Comparison of ENCODE assay signal across 14 cellular contexts in the genomic region with DNA sequence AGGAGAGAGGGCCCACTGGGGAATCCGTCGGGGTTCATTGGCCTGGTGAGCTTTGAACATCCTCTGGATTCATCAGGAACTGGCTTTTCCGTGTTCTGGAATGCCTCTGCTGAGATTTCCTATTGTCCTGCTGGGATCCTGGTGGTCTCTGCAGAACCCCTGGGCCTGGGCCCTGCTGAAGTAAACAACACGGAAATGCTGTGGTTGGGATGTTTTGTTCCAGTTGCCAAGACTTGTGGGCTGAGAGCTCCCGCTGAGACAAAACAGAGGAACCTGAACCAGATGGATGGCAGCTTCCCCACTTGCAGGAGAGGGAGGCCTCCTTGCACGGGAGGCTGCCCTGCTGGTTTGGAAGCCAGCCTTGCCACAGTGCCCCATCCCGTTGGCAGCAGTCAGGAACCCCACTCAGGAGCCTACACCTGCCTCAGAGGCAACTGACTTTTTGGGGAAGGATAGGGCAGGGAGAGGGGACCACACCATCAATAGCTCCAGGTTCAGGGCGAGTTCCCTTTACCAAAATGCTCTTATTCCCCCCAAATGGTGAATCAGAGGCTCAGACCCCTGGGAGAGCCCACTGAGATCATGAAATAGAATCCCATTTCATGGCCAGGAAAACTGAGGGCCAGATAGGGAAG.
A peak's percentile ranks its signal among the peaks of the same experiment; 100 is the strongest.
DNase-seq lines count a peak whose midpoint lies in the region; ATAC-seq and TF ChIP-seq lines count a peak whose summit lies in the region.
"Had no signal": no experiment of that assay in that cellular context is flagged by ENCODE, and none has a peak within 500 bp of the region (broad histone marks: within the 10 kb centered on the region; RNA-seq: fewer than 3 reads in every experiment).

No MANE protein-coding gene starts in this region.

- H3K9ac ChIP-seq in NT2/D1 (ENCODE audit: insufficient read length, low read depth): no peak overlapping the region
- H3K9ac ChIP-seq in endodermal cell (ENCODE audit: extremely low read depth, low read length, poor library complexity, severe bottlenecking): no peak overlapping the region

- H3K4me1 ChIP-seq in GM23338 (ENCODE audit: insufficient read depth): no peaks in the 10 kb centered on the region
- peaks cover 13% of the 10 kb centered on the region for H3K4me1 ChIP-seq in NT2/D1 (ENCODE audit: insufficient read depth, insufficient read length)
- no peaks in the 10 kb centered on the region for H3K4me1 ChIP-seq in endodermal cell (ENCODE audit: control insufficient read depth, insufficient read depth, low read length)
- peaks cover 21% of the 10 kb centered on the region for H3K4me1 ChIP-seq in osteoblast (ENCODE audit: insufficient read depth, low read length)

- H3K4me3 Mint-ChIP-seq in GM23338 (no peak overlapping the region), endodermal cell (no peak overlapping the region), mesothelial cell of epicardium (no peak overlapping the region)
- H3K4me3 Mint-ChIP-seq: effector memory CD8-positive, alpha-beta T cell; neural crest cell had no signal

- H3K27ac ChIP-seq in GM23338 (ENCODE audit: low read depth) (no peak overlapping the region), endodermal cell (ENCODE audit: low read depth, low read length) (no peak overlapping the region), osteoblast (ENCODE audit: low read depth, low read length) (no peak overlapping the region)
- H3K27ac ChIP-seq: left lung had no signal

- H3K9me3 Mint-ChIP-seq in GM23338 (peaks cover 9% of the 10 kb centered on the region), endodermal cell (peaks cover 12% of the 10 kb centered on the region), mesothelial cell of epicardium (peaks cover 13% of the 10 kb centered on the region)
- H3K9me3 Mint-ChIP-seq: effector memory CD8-positive, alpha-beta T cell had no signal

- H3K4me3 ChIP-seq in GM23338 (no peak overlapping the region), NT2/D1 (ENCODE audit: insufficient read length, low read depth) (no peak overlapping the region), endodermal cell (ENCODE audit: low read length) (no peak overlapping the region), osteoblast (ENCODE audit: insufficient read depth, low read length) (no peak overlapping the region)
- H3K4me3 ChIP-seq: left lung had no signal

- H3K36me3 ChIP-seq in GM23338 (ENCODE audit: insufficient read depth) (no peaks in the 10 kb centered on the region), NT2/D1 (ENCODE audit: insufficient read depth, insufficient read length, low read length) (no peaks in the 10 kb centered on the region), endodermal cell (ENCODE audit: control insufficient read depth, insufficient read depth, low read length) (no peaks in the 10 kb centered on the region), osteoblast (ENCODE audit: insufficient read depth, low read length) (no peaks in the 10 kb centered on the region)
- H3K36me3 ChIP-seq: left lung had no signal

- H3K9me3 ChIP-seq in NT2/D1 (ENCODE audit: insufficient read depth, low read length) (no peaks in the 10 kb centered on the region), endodermal cell (ENCODE audit: control insufficient read depth, low read length) (peaks cover 5% of the 10 kb centered on the region), osteoblast (ENCODE audit: low read depth, low read length) (no peaks in the 10 kb centered on the region)
- H3K9me3 ChIP-seq: left lung had no signal

- H3K36me3 Mint-ChIP-seq in GM23338 (ENCODE audit: low read depth) (peaks cover 15% of the 10 kb centered on the region), endodermal cell (ENCODE audit: low read depth) (no peaks in the 10 kb centered on the region), mesothelial cell of epicardium (no peaks in the 10 kb centered on the region)

- H3K27me3 ChIP-seq in GM23338 (ENCODE audit: insufficient read depth) (no peaks in the 10 kb centered on the region), NT2/D1 (ENCODE audit: insufficient read depth, insufficient read length) (no peaks in the 10 kb centered on the region), endodermal cell (ENCODE audit: control insufficient read depth, insufficient read depth, low read length, poor library complexity, severe bottlenecking) (no peaks in the 10 kb centered on the region), osteoblast (ENCODE audit: insufficient read depth, low read length) (no peaks in the 10 kb centered on the region)
- H3K27me3 ChIP-seq: left lung had no signal

- H3K4me2 ChIP-seq in GM23338 (no peak overlapping the region), osteoblast (ENCODE audit: insufficient read depth, low read length) (no peak overlapping the region)

- H2AFZ ChIP-seq in GM23338 (peak overlapping the region; percentile 84), osteoblast (ENCODE audit: low read length) (peak overlapping the region; percentile 56)

- H3K4me1 Mint-ChIP-seq in GM23338 (peaks cover 22% of the 10 kb centered on the region), endodermal cell (peaks cover 9% of the 10 kb centered on the region), mesothelial cell of epicardium (peaks cover 8% of the 10 kb centered on the region)

- no peaks in the 10 kb centered on the region for H3F3A ChIP-seq in GM23338 (replicated peaks; ENCODE audit: low read depth)

- TF ChIP-seq CTCF in GM23338 (conservative IDR thresholded peaks at IDR 0.05; ENCODE audit: low read depth in 2 of 2) (no peak), endodermal cell (conservative IDR thresholded peaks at IDR 0.05) (no peak), osteoblast (IDR thresholded peaks at IDR 0.05; ENCODE audit: extremely low read depth, low read depth, low read length) (no peak), mesothelial cell of epicardium (IDR thresholded peaks at IDR 0.05; ENCODE audit: unreplicated experiment) (no peak)

- no peak for DNase-seq in GM23338 (ENCODE audit: low spot score)
- peak; percentile 50 for DNase-seq in NT2/D1 (ENCODE audit: low read depth, low spot score)
- peak; percentile 53 for DNase-seq in endodermal cell
- peak; percentile 71 for DNase-seq in osteoblast (ENCODE audit: insufficient read length, low spot score, missing footprints)
- DNase-seq in dedifferentiated amniotic fluid mesenchymal stem cell (ENCODE audit: extremely low spot score): no peak
- no peak for DNase-seq in mesothelial cell of epicardium (ENCODE audit: low spot score in 2 of 2, unreplicated experiment in 2 of 2)
- DNase-seq: activated CD4-positive, CD25-positive, alpha-beta regulatory T cell treated with anti-CD3 and anti-CD28 coated beads, Interleukin-2, amount 50 U/mL, for 72 hours; activated T-cell treated with anti-CD3 and anti-CD28 coated beads, Interleukin-2, amount 50 U/mL, for 48 hours; amygdala; effector memory CD8-positive, alpha-beta T cell; left lung; MM.1S had no signal

- ATAC-seq in GM23338 (peak; percentile 67), HG03108 (IDR thresholded peaks at IDR 0.05; ENCODE audit: unreplicated experiment) (no peak)
- ATAC-seq: effector memory CD8-positive, alpha-beta T cell; left lung had no signal

- H3K79me2 ChIP-seq in GM23338 (replicated peaks; ENCODE audit: insufficient read depth): no peaks in the 10 kb centered on the region
- no peaks in the 10 kb centered on the region for H3K79me2 ChIP-seq in osteoblast (ENCODE audit: insufficient read depth, low read length)

- H4K20me1 ChIP-seq in GM23338 (replicated peaks; ENCODE audit: insufficient read depth): no peaks in the 10 kb centered on the region
- no peaks in the 10 kb centered on the region for H4K20me1 ChIP-seq in osteoblast (ENCODE audit: insufficient read depth, low read length)

- no peak overlapping the region for H3K27ac Mint-ChIP-seq in GM23338
- no peak overlapping the region for H3K27ac Mint-ChIP-seq in endodermal cell
- H3K27ac Mint-ChIP-seq in mesothelial cell of epicardium: no peak overlapping the region
- H3K27ac Mint-ChIP-seq: effector memory CD8-positive, alpha-beta T cell had no signal

- 56 to 72% methylated on average over 6 to 8 of the region's 8 CpGs for WGBS in endodermal cell (ENCODE audit: insufficient coverage in 1 of 2, insufficient read length in 1 of 2), 2 experiments

- no peaks in the 10 kb centered on the region for H3K9me2 ChIP-seq in GM23338 (ENCODE audit: insufficient read depth)

- peaks cover 12% of the 10 kb centered on the region for H3K27me3 Mint-ChIP-seq in GM23338 (ENCODE audit: insufficient read depth, low read depth, poor library complexity)
- H3K27me3 Mint-ChIP-seq in endodermal cell (ENCODE audit: insufficient read depth): no peaks in the 10 kb centered on the region
- H3K27me3 Mint-ChIP-seq in mesothelial cell of epicardium (ENCODE audit: low read depth): no peaks in the 10 kb centered on the region
- H3K27me3 Mint-ChIP-seq: effector memory CD8-positive, alpha-beta T cell had no signal

TF ChIP-seq in GM23338, 12 proteins besides CTCF, POLR2A, EP300 and RAD21 (continues in another document):
- TF ChIP-seq CREB1 (CRISPR knock-in tag; IDR thresholded peaks at IDR 0.05; ENCODE audit: low read depth) (no peak), STAT1 (IDR thresholded peaks at IDR 0.05; ENCODE audit: unreplicated experiment) (no peak), ZNF114 (CRISPR knock-in tag; IDR thresholded peaks at IDR 0.05) (no peak), EZH2phosphoT487 (IDR thresholded peaks at IDR 0.05; ENCODE audit: unreplicated experiment) (no peak), POLR2AphosphoS5 (IDR thresholded peaks at IDR 0.05; ENCODE audit: low read depth) (no peak)
- TF ChIP-seq, protein P1, sequence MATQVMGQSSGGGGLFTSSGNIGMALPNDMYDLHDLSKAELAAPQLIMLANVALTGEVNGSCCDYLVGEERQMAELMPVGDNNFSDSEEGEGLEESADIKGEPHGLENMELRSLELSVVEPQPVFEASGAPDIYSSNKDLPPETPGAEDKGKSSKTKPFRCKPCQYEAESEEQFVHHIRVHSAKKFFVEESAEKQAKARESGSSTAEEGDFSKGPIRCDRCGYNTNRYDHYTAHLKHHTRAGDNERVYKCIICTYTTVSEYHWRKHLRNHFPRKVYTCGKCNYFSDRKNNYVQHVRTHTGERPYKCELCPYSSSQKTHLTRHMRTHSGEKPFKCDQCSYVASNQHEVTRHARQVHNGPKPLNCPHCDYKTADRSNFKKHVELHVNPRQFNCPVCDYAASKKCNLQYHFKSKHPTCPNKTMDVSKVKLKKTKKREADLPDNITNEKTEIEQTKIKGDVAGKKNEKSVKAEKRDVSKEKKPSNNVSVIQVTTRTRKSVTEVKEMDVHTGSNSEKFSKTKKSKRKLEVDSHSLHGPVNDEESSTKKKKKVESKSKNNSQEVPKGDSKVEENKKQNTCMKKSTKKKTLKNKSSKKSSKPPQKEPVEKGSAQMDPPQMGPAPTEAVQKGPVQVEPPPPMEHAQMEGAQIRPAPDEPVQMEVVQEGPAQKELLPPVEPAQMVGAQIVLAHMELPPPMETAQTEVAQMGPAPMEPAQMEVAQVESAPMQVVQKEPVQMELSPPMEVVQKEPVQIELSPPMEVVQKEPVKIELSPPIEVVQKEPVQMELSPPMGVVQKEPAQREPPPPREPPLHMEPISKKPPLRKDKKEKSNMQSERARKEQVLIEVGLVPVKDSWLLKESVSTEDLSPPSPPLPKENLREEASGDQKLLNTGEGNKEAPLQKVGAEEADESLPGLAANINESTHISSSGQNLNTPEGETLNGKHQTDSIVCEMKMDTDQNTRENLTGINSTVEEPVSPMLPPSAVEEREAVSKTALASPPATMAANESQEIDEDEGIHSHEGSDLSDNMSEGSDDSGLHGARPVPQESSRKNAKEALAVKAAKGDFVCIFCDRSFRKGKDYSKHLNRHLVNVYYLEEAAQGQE (IDR thresholded peaks at IDR 0.05; ENCODE audit: unreplicated experiment): no peak

Comparison
In these comparisons a context has a peak if more than half of its experiments do, and no peak if none do; other contexts are left out.
1. DNase-seq: peak in NT2/D1 (single experiment), endodermal cell (single experiment) and osteoblast (single experiment); none in GM23338 (single experiment), dedifferentiated amniotic fluid mesenchymal stem cell (single experiment) and mesothelial cell of epicardium (0 of 2).